8 cellular contexts compared by ENCODE assay signal in genomic region chr2:11129598-11130449, GRCh38. TPM values are rescaled to one million over a fixed set of nuclear protein-coding genes. Genes with fewer than 3 reads are reported as not detected.
DNase-seq lines count a peak whose midpoint lies in the region; ATAC-seq and TF ChIP-seq lines count a peak whose summit lies in the region.

No MANE protein-coding gene starts in this region.

- H3K4me3 ChIP-seq in H7 (ENCODE audit: insufficient read depth, low read depth, low read length): peak overlapping the region; percentile 58

- peak; percentile 80 for ATAC-seq in effector memory CD8-positive, alpha-beta T cell (replicated peaks)
- ATAC-seq in natural killer cell: peak; percentile 61 to 69 (median 68)
- ATAC-seq in stimulated activated naive B cell treated with anti-CD40 and anti-IgM and Interleukin-4, amounts not matched to agents 10 μg/mL and 1 μg/mL and 100 μg/mL, for 72 hours (replicated peaks): peak; percentile 69 to 79

- H3K36me3 Mint-ChIP-seq in effector memory CD8-positive, alpha-beta T cell (ENCODE audit: insufficient read depth): peaks cover 8% of the 10 kb centered on the region
- H3K36me3 Mint-ChIP-seq in natural killer cell: no peaks in the 10 kb centered on the region
- H3K36me3 Mint-ChIP-seq in stimulated activated naive B cell treated with anti-CD40 and anti-IgM and Interleukin-4, amounts not matched to agents 10 μg/mL and 1 μg/mL and 100 μg/mL, for 72 hours: no peaks in the 10 kb centered on the region

- H3K9me3 Mint-ChIP-seq in effector memory CD8-positive, alpha-beta T cell: no peaks in the 10 kb centered on the region
- H3K9me3 Mint-ChIP-seq in natural killer cell: no peaks in the 10 kb centered on the region
- H3K9me3 Mint-ChIP-seq in stimulated activated naive B cell treated with anti-CD40 and anti-IgM and Interleukin-4, amounts not matched to agents 10 μg/mL and 1 μg/mL and 100 μg/mL, for 72 hours: no peaks in the 10 kb centered on the region

- H3K27ac Mint-ChIP-seq in effector memory CD8-positive, alpha-beta T cell: peak overlapping the region; percentile 54 to 82
- H3K27ac Mint-ChIP-seq in natural killer cell: peak overlapping the region in 1 of 2 donors; percentile 45
- H3K27ac Mint-ChIP-seq in stimulated activated naive B cell treated with anti-CD40 and anti-IgM and Interleukin-4, amounts not matched to agents 10 μg/mL and 1 μg/mL and 100 μg/mL, for 72 hours: peak overlapping the region; percentile 31

- intact Hi-C loops in natural killer cell (cut with micrococcal nuclease): loop anchor here (10.0 kb wide), 1 partner anchor 285 kb away; no protein-coding TSS in a partner anchor

- H3K36me3 ChIP-seq in H7 (replicated peaks; ENCODE audit: control insufficient read depth, insufficient read depth, low read length): no peaks in the 10 kb centered on the region

- H3K4me3 Mint-ChIP-seq in effector memory CD8-positive, alpha-beta T cell: peak overlapping the region; percentile 74 to 79
- peak overlapping the region; percentile 80 for H3K4me3 Mint-ChIP-seq in natural killer cell
- peak overlapping the region; percentile 72 to 76 for H3K4me3 Mint-ChIP-seq in stimulated activated naive B cell treated with anti-CD40 and anti-IgM and Interleukin-4, amounts not matched to agents 10 μg/mL and 1 μg/mL and 100 μg/mL, for 72 hours

- TF ChIP-seq CTCF in natural killer cell (IDR thresholded peaks at IDR 0.05): no peak

- no peaks in the 10 kb centered on the region for H3K27me3 Mint-ChIP-seq in effector memory CD8-positive, alpha-beta T cell
- peaks cover 0 to 5% of the 10 kb centered on the region in 2 donors for H3K27me3 Mint-ChIP-seq in natural killer cell (ENCODE audit: low read depth in 2 of 2)
- no peaks in the 10 kb centered on the region for H3K27me3 Mint-ChIP-seq in stimulated activated naive B cell treated with anti-CD40 and anti-IgM and Interleukin-4, amounts not matched to agents 10 μg/mL and 1 μg/mL and 100 μg/mL, for 72 hours

- H3K27me3 ChIP-seq in H7 (ENCODE audit: control insufficient read depth, insufficient read depth, low read length): no peaks in the 10 kb centered on the region; the same call in 1 of the 2 replicates

- peaks cover 27 to 32% of the 10 kb centered on the region in 2 donors for H3K4me1 Mint-ChIP-seq in effector memory CD8-positive, alpha-beta T cell (ENCODE audit: low read depth in 2 of 2)
- H3K4me1 Mint-ChIP-seq in natural killer cell: peaks cover 13 to 19% of the 10 kb centered on the region in 2 donors
- H3K4me1 Mint-ChIP-seq in stimulated activated naive B cell treated with anti-CD40 and anti-IgM and Interleukin-4, amounts not matched to agents 10 μg/mL and 1 μg/mL and 100 μg/mL, for 72 hours: peaks cover 26 to 28% of the 10 kb centered on the region in 2 donors

- DNase-seq in DMS53 treated with DMSO at 0.1 percent for 48 hours (lab: John Stamatoyannopoulos, UW; ENCODE audit: unreplicated experiment): peak; percentile 47
- DNase-seq in H7: peak; percentile 98
- peak; percentile 44 for DNase-seq in NCI-H146 treated with DMSO at 0.1 percent for 48 hours (lab: John Stamatoyannopoulos, UW; ENCODE audit: unreplicated experiment)
- DNase-seq in activated CD4-positive, alpha-beta T cell treated with anti-CD3 and anti-CD28 coated beads, Interleukin-2, amount 50 U/mL, for 48 hours: peak; percentile 76 to 82
- peak; percentile 66 to 71 (median 71) for DNase-seq in effector memory CD8-positive, alpha-beta T cell
- DNase-seq in natural killer cell: peak; percentile 50
- DNase-seq in stimulated activated naive B cell treated with anti-CD40 and anti-IgM and Interleukin-4, amounts not matched to agents 10 μg/mL and 1 μg/mL and 100 μg/mL, for 72 hours: peak; percentile 34
- DNase-seq in NCI-H2107 treated with DMSO at 0.1 percent for 48 hours (lab: John Stamatoyannopoulos, UW; ENCODE audit: unreplicated experiment): no peak

RNA-seq across cellular contexts. Expression of gene SLC66A3, which starts 25.4 kb away (rescaled TPM):
- total RNA-seq in H7 (2014; rRNA removed; shearing (Covaris generic)): 16.1 and 21.1 TPM in 2 replicates
- 10 to 100 TPM; 21.8 to 23.7 (median 22.5) TPM for total RNA-seq in natural killer cell
